In genomic region chr4:23877758-23878229, GRCh38 we compare ENCODE assay signal across 1 cellular context.
TF ChIP-seq lines count a peak whose summit lies in the region.

No MANE protein-coding gene starts in this region.

TF ChIP-seq in IMR-90, 13 proteins besides CTCF, POLR2A, EP300 and RAD21:
- TF ChIP-seq USF2 (IDR thresholded peaks at IDR 0.05; ENCODE audit: low read depth, low read length) (no peak), SMC3 (IDR thresholded peaks at IDR 0.05; ENCODE audit: low read depth, low read length) (no peak), FOS (IDR thresholded peaks at IDR 0.05; ENCODE audit: low read depth, low read length) (peak; percentile 66), RCOR1 (IDR thresholded peaks at IDR 0.05; ENCODE audit: insufficient replicate concordance, low read length) (no peak), BHLHE40 (IDR thresholded peaks at IDR 0.05; ENCODE audit: low read depth, low read length) (peak; percentile 44; the same call in 1 of the 2 replicates)
